9 cellular contexts compared by ENCODE assay signal in the genomic region with DNA sequence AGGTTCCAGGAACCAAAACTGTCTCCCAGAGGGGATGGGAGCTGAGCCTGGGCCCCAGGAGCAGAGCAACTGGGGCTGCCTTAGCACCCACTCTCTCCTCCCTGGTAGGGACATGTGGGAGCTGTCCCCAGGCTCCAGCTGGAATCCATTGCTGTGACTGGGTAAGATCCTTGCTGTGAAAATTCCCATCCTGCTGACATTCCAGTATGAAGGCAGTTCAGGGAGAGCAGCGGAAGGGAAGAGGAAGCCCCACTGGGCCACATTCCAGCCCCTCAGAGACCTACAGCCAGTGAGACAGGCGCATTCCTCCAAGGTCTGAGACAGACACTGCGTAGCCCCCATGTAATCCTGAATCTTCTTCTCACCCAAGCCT. TPM values are rescaled to one million over a fixed set of nuclear protein-coding genes. Genes with fewer than 3 reads are reported as not detected.
A peak's percentile ranks its signal among the peaks of the same experiment; 100 is the strongest.
DNase-seq lines count a peak whose midpoint lies in the region; ATAC-seq, FAIRE-seq and TF ChIP-seq lines count a peak whose summit lies in the region.
"Had no signal": no experiment of that assay in that cellular context is flagged by ENCODE, and none has a peak within 500 bp of the region (broad histone marks: within the 10 kb centered on the region; RNA-seq: fewer than 3 reads in every experiment).

No MANE protein-coding gene starts in this region.

- H3K36me3 Mint-ChIP-seq in activated CD8-positive, alpha-beta memory T cell treated with anti-CD3 and anti-CD28 coated beads, Interleukin-2, amount 10 ng/mL, durations not matched to agents 7 days and 5 days: no peaks in the 10 kb centered on the region

- H3K4me2 ChIP-seq in K562 (ENCODE audit: insufficient read depth, low read length): no peak overlapping the region

- peaks cover 87% of the 10 kb centered on the region for H3K79me2 ChIP-seq in K562 (ENCODE audit: control insufficient read depth, insufficient read depth, low read length)

- H3K27me3 Mint-ChIP-seq in activated CD8-positive, alpha-beta memory T cell treated with anti-CD3 and anti-CD28 coated beads, Interleukin-2, amount 10 ng/mL, durations not matched to agents 7 days and 5 days: no peaks in the 10 kb centered on the region

- no peak overlapping the region for H3K4me3 Mint-ChIP-seq in activated CD8-positive, alpha-beta memory T cell treated with anti-CD3 and anti-CD28 coated beads, Interleukin-2, amount 10 ng/mL, durations not matched to agents 7 days and 5 days

- H3K27me3 ChIP-seq in K562 (ENCODE audit: control insufficient read depth in 2 of 2, insufficient read depth in 2 of 2, low read length in 2 of 2) (no peaks in the 10 kb centered on the region), left lung (no peaks in the 10 kb centered on the region), tibial nerve (no peaks in the 10 kb centered on the region), testis (no peaks in the 10 kb centered on the region)

- CTCF ChIA-PET in activated CD8-positive, alpha-beta memory T cell treated with anti-CD3 and anti-CD28 coated beads, Interleukin-2, amount 10 ng/mL, durations not matched to agents 7 days and 5 days (lab: Charles Lee): interaction anchor here (1.4 to 20.5 kb wide), 5 partner anchors 8 to 135 kb away, joined by 4 to 557 read pairs (median 17); partner anchors contain the start of gene MYO18A
- CTCF ChIA-PET in K562 (lab: Yijun Ruan, JAX; ENCODE audit: low intra/inter-chr PET ratio): no interaction called here

- TF ChIP-seq CTCF in K562 (IDR thresholded peaks at IDR 0.05 in 2 of 3, conservative IDR thresholded peaks at IDR 0.05 in 1 of 3; ENCODE audit: insufficient read depth in 2 of 3, low read depth in 1 of 3, low read length in 3 of 3): no peak
- no peak for TF ChIP-seq CTCF in left lung (IDR thresholded peaks at IDR 0.05)
- no peak for TF ChIP-seq CTCF in tibial nerve (IDR thresholded peaks at IDR 0.05)
- no peak for TF ChIP-seq CTCF in testis (IDR thresholded peaks at IDR 0.05)

- H4K20me1 ChIP-seq in K562 (replicated peaks; ENCODE audit: control insufficient read depth, insufficient read depth, low read length): peaks cover 18% of the 10 kb centered on the region; the same call in 1 of the 2 replicates

- POLR2A ChIA-PET in K562 (lab: Yijun Ruan, JAX): interaction anchor here (0.5 to 1.0 kb wide), 6 partner anchors 22 to 529 kb away, joined by 3 to 4 read pairs (median 3); partner anchors contain the start of gene PHF12

- no peaks in the 10 kb centered on the region for H3K9me3 Mint-ChIP-seq in activated CD8-positive, alpha-beta memory T cell treated with anti-CD3 and anti-CD28 coated beads, Interleukin-2, amount 10 ng/mL, durations not matched to agents 7 days and 5 days (ENCODE audit: low read depth)

- no peak for FAIRE-seq in K562 (lab: Jason Lieb, UNC)

- no peak overlapping the region for H2AFZ ChIP-seq in K562 (ENCODE audit: low read depth, low read length)

- H3K27ac ChIP-seq in K562 (ENCODE audit: extremely low read depth, low read depth, low read length) (no peak overlapping the region; the same call in 2 of the 3 replicates), left lung (peak overlapping the region; percentile 31 to 83), tibial nerve (peak overlapping the region; percentile 25 to 92 (median 82)), testis (no peak overlapping the region)

- peak overlapping the region; percentile 86 for H3K27ac Mint-ChIP-seq in activated CD8-positive, alpha-beta memory T cell treated with anti-CD3 and anti-CD28 coated beads, Interleukin-2, amount 10 ng/mL, durations not matched to agents 7 days and 5 days

- ATAC-seq in activated CD8-positive, alpha-beta memory T cell treated with anti-CD3 and anti-CD28 coated beads, Interleukin-2, amount 10 ng/mL, durations not matched to agents 7 days and 5 days: no peak
- ATAC-seq in K562: no peak; the same call in 2 of the 3 replicates
- ATAC-seq in left lung: no peak
- ATAC-seq in GM19467 (IDR thresholded peaks at IDR 0.05; ENCODE audit: unreplicated experiment): no peak

- H3K9ac ChIP-seq in K562 (ENCODE audit: insufficient read depth in 1 of 2, low read depth in 2 of 2, low read length in 2 of 2): peak overlapping the region in 1 of 2 experiments; percentile 86; a peak in 2 of 4 replicates

- H3K4me1 ChIP-seq in K562 (replicated peaks in 1 of 2; ENCODE audit: control insufficient read depth in 2 of 2, insufficient read depth in 2 of 2, low read length in 2 of 2): peaks cover 50 to 59% of the 10 kb centered on the region in 2 experiments
- H3K4me1 ChIP-seq in left lung: peaks cover 52 to 68% of the 10 kb centered on the region in 2 donors
- H3K4me1 ChIP-seq in tibial nerve: peaks cover 0 to 99% (median 66%) of the 10 kb centered on the region in 4 donors
- H3K4me1 ChIP-seq in testis: peaks cover 21% of the 10 kb centered on the region

- peaks cover 22% of the 10 kb centered on the region; the same call in 2 of the 3 replicates for H3K36me3 ChIP-seq in K562 (ENCODE audit: control insufficient read depth, insufficient read depth, low read length)
- H3K36me3 ChIP-seq in left lung: no peaks in the 10 kb centered on the region
- H3K36me3 ChIP-seq in tibial nerve: no peaks in the 10 kb centered on the region
- H3K36me3 ChIP-seq in testis (ENCODE audit: low read depth, missing control alignments): no peaks in the 10 kb centered on the region

- in situ Hi-C loops in K562 (cut with MboI): no loop called here

- TF ChIP-seq EP300 in K562 (IDR thresholded peaks at IDR 0.05; ENCODE audit: low read length): no peak
- no peak for TF ChIP-seq EP300 in tibial nerve (IDR thresholded peaks at IDR 0.05)

- no TSS peak for BruUV-seq in K562 (replicated peaks; lab: Mats Ljungman, UMichigan)

- peaks cover 50% of the 10 kb centered on the region for H3K4me1 Mint-ChIP-seq in activated CD8-positive, alpha-beta memory T cell treated with anti-CD3 and anti-CD28 coated beads, Interleukin-2, amount 10 ng/mL, durations not matched to agents 7 days and 5 days

- no peak for DNase-seq in activated CD8-positive, alpha-beta memory T cell treated with anti-CD3 and anti-CD28 coated beads, Interleukin-2, amount 10 ng/mL, durations not matched to agents 7 days and 5 days
- no peak for DNase-seq in activated CD8-positive, alpha-beta memory T cell treated with anti-CD3 and anti-CD28 coated beads for 24 hours
- DNase-seq in K562 (ENCODE audit: extremely low read depth in 1 of 4, low spot score in 3 of 4): no peak
- no peak for DNase-seq in left lung
- no peak for DNase-seq in tibial nerve (ENCODE audit: low spot score in 2 of 2)
- DNase-seq in germinal center (ENCODE audit: low spot score): no peak
- no peak for DNase-seq in testis
- DNase-seq: NCI-H526 treated with DMSO at 0.1 percent for 48 hours had no signal

- no peaks in the 10 kb centered on the region for H3K9me3 ChIP-seq in K562 (replicated peaks; ENCODE audit: control insufficient read depth, insufficient read depth, low read depth, low read length)
- H3K9me3 ChIP-seq in left lung: no peaks in the 10 kb centered on the region
- H3K9me3 ChIP-seq in tibial nerve: no peaks in the 10 kb centered on the region
- no peaks in the 10 kb centered on the region for H3K9me3 ChIP-seq in testis

- intact Hi-C loops in K562 (cut with micrococcal nuclease) (no loop called here), left lung (cut with DNase I) (no loop called here), testis (cut with DNase I; ENCODE audit: low total_unique reads) (no loop called here)

- TF ChIP-seq RAD21 in K562 (CRISPR knock-in tag; conservative IDR thresholded peaks at IDR 0.05 in 1 of 2, IDR thresholded peaks at IDR 0.05 in 1 of 2): no peak

- TF ChIP-seq POLR2A in K562 (conservative IDR thresholded peaks at IDR 0.05) (no peak), tibial nerve (IDR thresholded peaks at IDR 0.05) (no peak), testis (IDR thresholded peaks at IDR 0.05) (no peak)

- WGBS in K562 (ENCODE audit: insufficient coverage, low coverage, missing lambda C conversion rate): 54% methylated on average over 2 of the region's 3 CpGs
- WGBS in tibial nerve, 2 donors: 42 to 52% methylated on average over 2 to 3 of the region's 3 CpGs
- 66 to 89% methylated on average over 2 to 3 of the region's 3 CpGs for WGBS in testis, 2 donors

- H3K9me1 ChIP-seq in K562 (ENCODE audit: control insufficient read depth, insufficient read depth, low read length): peaks cover 13% of the 10 kb centered on the region

- no peak overlapping the region for H3K4me3 ChIP-seq in K562
- H3K4me3 ChIP-seq in left lung: no peak overlapping the region
- H3K4me3 ChIP-seq in tibial nerve: no peak overlapping the region
- H3K4me3 ChIP-seq in testis: no peak overlapping the region

TF ChIP-seq in K562, 482 proteins besides CTCF, POLR2A, EP300 and RAD21 (continues in another document):
- TF ChIP-seq ZNF274 (IDR thresholded peaks at IDR 0.05; ENCODE audit: borderline replicate concordance, low read depth, low read length) (no peak), SMAD4 (CRISPR knock-in tag; conservative IDR thresholded peaks at IDR 0.05) (no peak), NELFE (IDR thresholded peaks at IDR 0.05; ENCODE audit: insufficient read depth, insufficient read length) (no peak), ZNF140 (CRISPR knock-in tag; IDR thresholded peaks at IDR 0.05) (no peak)

RNA-seq across cellular contexts. Expression of gene MYO18A, which starts 24.2 kb away (rescaled TPM):
- total RNA-seq in activated CD8-positive, alpha-beta memory T cell treated with anti-CD3 and anti-CD28 coated beads, Interleukin-2, amount 10 ng/mL, durations not matched to agents 7 days and 5 days: 10 to 100 TPM; 67.7 to 85.8 TPM
- total RNA-seq in K562 (2011; cell fraction: chromatin; rRNA removed; ENCODE audit: low replicate concordance): 148 and 349 TPM in 2 replicates
- 124 and 136 TPM in 2 replicates for total RNA-seq in K562 (2011; cell fraction: nucleolus; rRNA removed)
- 129 and 134 TPM in 2 replicates for total RNA-seq in K562 (2011; cell fraction: nucleoplasm; rRNA removed)
- 41.7 and 42.3 TPM in 2 replicates for total RNA-seq in K562 (2014; rRNA removed)
- 10.4 and 16.4 TPM in 2 replicates for total RNA-seq in K562 (2014; rRNA removed; fragmentation: Illumina TruSeq; extraction: Trizol)
- 17.1 and 19.2 TPM in 2 replicates for total RNA-seq in K562 (2015; rRNA removed; fragmentation: Illumina TruSeq; extraction: Trizol)
- total RNA-seq in K562 (2021): 51.8 and 65.4 TPM in 2 replicates
- polyA plus RNA-seq in K562 (2011; rRNA removed): 8.1 and 10.7 TPM in 2 replicates
- polyA plus RNA-seq in K562 (2011; cell fraction: cytosol; rRNA removed): 7.3 and 9.5 TPM in 2 replicates
- 62.2 and 107 TPM in 2 replicates for polyA plus RNA-seq in K562 (2011; cell fraction: nucleus; rRNA removed)
- 31.3 and 34.9 TPM in 2 replicates for polyA plus RNA-seq in K562 (2012)
- polyA plus RNA-seq in K562 (2014; fragmentation: Illumina TruSeq; extraction: Trizol): 34.4 and 39.1 TPM in 2 replicates
- polyA plus RNA-seq in K562 (2014; fragmentation: Nextera tagmentation; extraction: Ambion mirVana): 1 to 10 TPM; 2.5 TPM
- 20.4 and 32.3 TPM in 2 replicates for polyA plus RNA-seq in K562 (2014; rRNA removed)
- 12.1 and 19.8 TPM in 2 replicates for polyA minus RNA-seq in K562 (2011; rRNA and poly(A)+ RNA removed)
- polyA minus RNA-seq in K562 (2011; cell fraction: cytosol; rRNA and poly(A)+ RNA removed): 22.1 and 22.6 TPM in 2 replicates
- polyA minus RNA-seq in K562 (2011; cell fraction: nucleus; rRNA and poly(A)+ RNA removed): 40.4 and 54.3 TPM in 2 replicates
- total RNA-seq in left lung: 10 to 100 TPM; 55.9 to 58.3 TPM
- 100 to 1,000 TPM in 3 of 4 donors, 10 to 100 TPM in 1; 71.6 to 125 (median 104) TPM for total RNA-seq in tibial nerve
- total RNA-seq in testis: 100 to 1,000 TPM in 1 of 2 donors, 10 to 100 TPM in 1; 91.1 to 154 TPM
- 89.1 TPM for polyA plus RNA-seq in testis (ENCODE audit: insufficient read depth, low read depth, low replicate concordance)

Comparison
In these comparisons a context has a peak if more than half of its experiments do, and no peak if none do; other contexts are left out.
1. H3K27ac ChIP-seq: peak in left lung (2 of 2) and tibial nerve (4 of 4); none in K562 (single experiment) and testis (0 of 2).